Comparison of ENCODE assay signal across 8 cellular contexts in the genomic region with DNA sequence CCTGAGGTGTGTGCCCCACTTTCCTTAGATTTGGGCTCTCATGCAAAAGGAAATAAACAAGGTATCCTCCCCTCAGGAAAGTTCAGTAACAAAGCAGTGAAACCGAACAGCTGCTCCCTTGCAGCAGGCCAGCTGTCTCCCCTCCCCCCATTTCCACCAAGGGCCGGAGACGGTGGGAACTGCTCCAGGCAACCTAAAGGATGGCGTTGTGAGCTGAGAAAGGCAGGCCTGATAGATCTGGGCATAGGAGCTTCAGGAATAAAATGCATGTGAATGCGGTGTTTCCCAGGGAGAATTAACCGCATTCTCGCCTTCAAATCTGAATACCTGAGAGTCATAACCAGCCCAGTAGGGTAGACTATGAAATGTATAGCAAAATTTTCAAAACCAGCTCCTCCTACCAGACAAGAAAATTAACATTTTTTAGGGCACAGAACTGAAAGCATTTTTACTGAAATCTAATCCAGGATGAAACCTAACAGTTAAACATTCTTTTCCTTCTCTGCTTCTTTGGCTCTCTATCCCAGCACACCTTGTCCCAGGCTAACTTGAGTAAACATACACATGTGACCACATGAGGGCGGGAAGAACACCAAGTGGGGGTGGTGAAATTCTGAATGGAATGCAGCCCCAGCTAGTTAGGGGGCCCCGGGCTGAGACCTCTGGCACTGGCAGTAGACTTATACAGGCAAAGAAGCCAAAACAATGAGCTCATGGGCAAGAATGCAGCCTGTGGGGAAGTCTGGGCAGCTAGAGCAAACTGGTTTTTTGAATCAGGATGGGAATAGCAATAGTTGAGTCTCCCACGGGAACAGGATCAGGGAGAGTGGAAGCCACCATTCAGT. TPM values are rescaled to one million over a fixed set of nuclear protein-coding genes. Genes with fewer than 3 reads are reported as not detected.
DNase-seq lines count a peak whose midpoint lies in the region; ATAC-seq and TF ChIP-seq lines count a peak whose summit lies in the region.

No MANE protein-coding gene starts in this region.

- TF ChIP-seq CTCF in foreskin keratinocyte (conservative IDR thresholded peaks at IDR 0.05) (peak; percentile 29), neural crest cell (conservative IDR thresholded peaks at IDR 0.05) (no peak)

- CTCF ChIA-PET in activated naive CD4-positive, alpha-beta T cell treated with anti-CD3 and anti-CD28 coated beads for 36 hours (lab: Charles Lee), result interaction anchor here (0.6 to 13.3 kb wide), 10 partner anchors 5 to 355 kb away, joined by 3 to 167 read pairs (median 5); partner anchors contain the start of gene MCL1

- peaks cover 34% of the 10 kb centered on the region for H3K36me3 Mint-ChIP-seq in activated naive CD4-positive, alpha-beta T cell treated with anti-CD3 and anti-CD28 coated beads for 36 hours (ENCODE audit: low read depth)
- peaks cover 8% of the 10 kb centered on the region for H3K36me3 Mint-ChIP-seq in neural crest cell (ENCODE audit: low read depth)

- intact Hi-C loops in activated naive CD4-positive, alpha-beta T cell treated with anti-CD3 and anti-CD28 coated beads for 36 hours (cut with micrococcal nuclease), result loop anchor here (1.0 kb wide), 4 partner anchors 11 to 354 kb away; partner anchors contain the start of genes GOLPH3L and MCL1

- H3K27me3 ChIP-seq in foreskin keratinocyte, result no peaks in the 10 kb centered on the region

- peak overlapping the region; percentile 99 for H3K27ac Mint-ChIP-seq in activated naive CD4-positive, alpha-beta T cell treated with anti-CD3 and anti-CD28 coated beads for 36 hours
- peak overlapping the region; percentile 76 for H3K27ac Mint-ChIP-seq in neural crest cell (ENCODE audit: unreplicated experiment)

- H3K27me3 Mint-ChIP-seq in activated naive CD4-positive, alpha-beta T cell treated with anti-CD3 and anti-CD28 coated beads for 36 hours (ENCODE audit: low read depth), result no peaks in the 10 kb centered on the region
- H3K27me3 Mint-ChIP-seq in neural crest cell (ENCODE audit: low read depth), result peaks cover 2% of the 10 kb centered on the region

- peak overlapping the region; percentile 97 for H3K27ac ChIP-seq in foreskin keratinocyte

- DNase-seq in GM03348 (ENCODE audit: low spot score) (peak; percentile 86), NCI-H446 treated with DMSO at 0.1 percent for 48 hours (lab: John Stamatoyannopoulos, UW) (peak; percentile 38), foreskin keratinocyte (peak; percentile 96 to 98), neural crest cell (ENCODE audit: low read depth, low spot score) (peak; percentile 61), GF-D8 (lab: John Stamatoyannopoulos, UW) (no peak)
- DNase-seq in activated naive CD4-positive, alpha-beta T cell treated with anti-CD3 and anti-CD28 coated beads for 36 hours, result peak; percentile 67

- ATAC-seq in HG02759 (IDR thresholded peaks at IDR 0.05; ENCODE audit: unreplicated experiment) (peak; percentile 25), foreskin keratinocyte (peak; percentile 59), GM19467 (IDR thresholded peaks at IDR 0.05; ENCODE audit: unreplicated experiment) (no peak)

- peak overlapping the region; percentile 71 for H3K4me3 Mint-ChIP-seq in activated naive CD4-positive, alpha-beta T cell treated with anti-CD3 and anti-CD28 coated beads for 36 hours
- H3K4me3 Mint-ChIP-seq in neural crest cell, result peak overlapping the region; percentile 69

- H3K4me1 Mint-ChIP-seq in activated naive CD4-positive, alpha-beta T cell treated with anti-CD3 and anti-CD28 coated beads for 36 hours (ENCODE audit: low read depth), result peaks cover 94% of the 10 kb centered on the region
- peaks cover 58% of the 10 kb centered on the region for H3K4me1 Mint-ChIP-seq in neural crest cell

- peaks cover 48% of the 10 kb centered on the region for H3K4me1 ChIP-seq in foreskin keratinocyte

- peaks cover 2% of the 10 kb centered on the region for H3K9me3 Mint-ChIP-seq in activated naive CD4-positive, alpha-beta T cell treated with anti-CD3 and anti-CD28 coated beads for 36 hours
- H3K9me3 Mint-ChIP-seq in neural crest cell, result no peaks in the 10 kb centered on the region

RNA-seq across cellular contexts. Expression of gene MCL1, which starts 11.5 kb away (rescaled TPM):
- 100 to 1,000 TPM; 228 to 235 TPM for total RNA-seq in activated naive CD4-positive, alpha-beta T cell treated with anti-CD3 and anti-CD28 coated beads for 36 hours
- total RNA-seq in foreskin keratinocyte (180 and 202 TPM in 2 replicates), neural crest cell (179 and 186 TPM in 2 replicates)
- polyA plus RNA-seq in foreskin keratinocyte, result 81.0 and 98.8 TPM in 2 replicates

RNA-seq across cellular contexts. Expression of gene ADAMTSL4, which starts 18.7 kb away (rescaled TPM):
- 1 to 10 TPM; 1.3 to 2.0 TPM for total RNA-seq in activated naive CD4-positive, alpha-beta T cell treated with anti-CD3 and anti-CD28 coated beads for 36 hours
- total RNA-seq in foreskin keratinocyte (0.65 and 1.6 TPM in 2 replicates), neural crest cell (0.32 and 0.44 TPM in 2 replicates)
- polyA plus RNA-seq in foreskin keratinocyte, result 1.3 and 2.1 TPM in 2 replicates

RNA-seq across cellular contexts. Expression of gene FALEC, which starts 52.4 kb away (rescaled TPM):
- total RNA-seq in activated naive CD4-positive, alpha-beta T cell treated with anti-CD3 and anti-CD28 coated beads for 36 hours, result not detected
- total RNA-seq in foreskin keratinocyte (not detected in 2 replicates), neural crest cell (1.2 and 1.3 TPM in 2 replicates)
- 0.13 and 0.16 TPM in 2 replicates for polyA plus RNA-seq in foreskin keratinocyte
